8 cellular contexts compared by ENCODE assay signal in genomic region chrX:40006025-40007017, GRCh38.
DNase-seq lines count a peak whose midpoint lies in the region; ATAC-seq and TF ChIP-seq lines count a peak whose summit lies in the region.

No MANE protein-coding gene starts in this region.

- H3K27me3 ChIP-seq in foreskin keratinocyte (peaks cover 14% of the 10 kb centered on the region), sigmoid colon (peaks cover 0 to 4% (median 0%) of the 10 kb centered on the region in 3 donors), MG63 (no peaks in the 10 kb centered on the region)

- intact Hi-C loops in sigmoid colon (cut with DNase I): no loop called here

- H3K36me3 ChIP-seq in sigmoid colon (no peaks in the 10 kb centered on the region), MG63 (no peaks in the 10 kb centered on the region)

- H3K4me1 ChIP-seq in foreskin keratinocyte (no peaks in the 10 kb centered on the region), sigmoid colon (peaks cover 0 to 31% (median 3%) of the 10 kb centered on the region in 4 donors)

- WGBS in sigmoid colon, 2 donors: 18 to 20% methylated on average over 68 of the region's 68 CpGs

- DNase-seq in activated CD4-positive, alpha-beta T cell treated with anti-CD3 and anti-CD28 coated beads, Interleukin-2, amount 50 U/mL, for 48 hours: peak; percentile 34 to 51
- no peak for DNase-seq in foreskin keratinocyte
- no peak for DNase-seq in sigmoid colon
- no peak for DNase-seq in MG63
- no peak for DNase-seq in NCI-H526 (lab: John Stamatoyannopoulos, UW)
- DNase-seq in NCI-H1694 (lab: John Stamatoyannopoulos, UW): no peak

- peak overlapping the region in 3 of 4 donors; percentile 16 to 34 (median 33) for H3K4me3 ChIP-seq in sigmoid colon
- H3K4me3 ChIP-seq in MG63: no peak overlapping the region

- no peak overlapping the region for H3K27ac ChIP-seq in foreskin keratinocyte
- H3K27ac ChIP-seq in sigmoid colon: peak overlapping the region in 2 of 4 donors; percentile 3 to 35

- ATAC-seq in foreskin keratinocyte (peak; percentile 50), GM21825 (IDR thresholded peaks at IDR 0.05; ENCODE audit: unreplicated experiment) (no peak)

- no peak for TF ChIP-seq EP300 in sigmoid colon (IDR thresholded peaks at IDR 0.05)

- TF ChIP-seq POLR2A in sigmoid colon (IDR thresholded peaks at IDR 0.05): no peak

- H3K9me3 ChIP-seq in sigmoid colon (no peaks in the 10 kb centered on the region), MG63 (no peaks in the 10 kb centered on the region)

- TF ChIP-seq CTCF in GM12872 (IDR thresholded peaks at IDR 0.05; ENCODE audit: insufficient read depth, low read depth, low read length): peak; percentile 12; the same call in 1 of the 3 replicates
- TF ChIP-seq CTCF in foreskin keratinocyte (conservative IDR thresholded peaks at IDR 0.05): no peak
- no peak for TF ChIP-seq CTCF in sigmoid colon (IDR thresholded peaks at IDR 0.05)

Comparison
In these comparisons a context has a peak if more than half of its experiments do, and no peak if none do; other contexts are left out.
1. DNase-seq: peak in activated CD4-positive, alpha-beta T cell treated with anti-CD3 and anti-CD28 coated beads, Interleukin-2, amount 50 U/mL, for 48 hours (2 of 2); none in foreskin keratinocyte (0 of 2), sigmoid colon (single experiment), MG63 (single experiment), NCI-H526 (0 of 2) and NCI-H1694 (single experiment).